In the genomic region with DNA sequence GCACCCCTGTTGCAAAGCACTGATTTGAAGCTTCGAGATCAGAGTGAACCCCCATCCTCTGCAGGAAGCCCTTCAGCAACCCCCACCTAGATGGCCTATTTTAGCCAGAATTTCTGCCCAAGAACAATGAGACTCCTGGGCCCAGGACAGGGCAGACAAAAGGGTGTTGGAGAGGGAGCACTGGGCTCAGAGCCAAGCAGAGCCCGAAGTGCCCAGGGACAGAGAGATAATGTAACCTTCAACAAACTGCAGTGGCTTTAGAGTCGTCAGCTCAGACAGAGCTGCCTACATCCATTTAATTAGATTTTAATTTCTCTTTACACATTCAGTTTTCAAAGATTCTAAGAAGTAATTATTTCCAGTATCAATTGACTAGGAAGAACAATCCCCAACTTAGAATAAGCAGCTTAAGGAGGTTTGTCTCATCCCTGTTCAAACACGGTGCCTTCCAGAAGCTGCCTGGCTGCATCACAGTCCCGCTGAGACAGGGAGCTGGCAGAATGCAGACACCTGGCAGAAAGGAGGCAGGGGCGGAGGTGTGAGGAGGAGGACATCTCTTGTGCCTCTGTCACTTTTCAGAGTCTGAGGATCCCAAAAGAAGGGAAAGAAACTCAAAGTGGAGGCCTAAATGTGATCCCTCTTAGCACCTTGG, we compare ENCODE assay signal across 23 cellular contexts.
A peak's percentile ranks its signal among the peaks of the same experiment; 100 is the strongest.
DNase-seq lines count a peak whose midpoint lies in the region; TF ChIP-seq lines count a peak whose summit lies in the region.
"Had no signal": no experiment of that assay in that cellular context is flagged by ENCODE, and none has a peak within 500 bp of the region (broad histone marks: within the 10 kb centered on the region; RNA-seq: fewer than 3 reads in every experiment).

No MANE protein-coding gene starts in this region.

- WGBS in neuronal stem cell (ENCODE audit: extremely low coverage in 2 of 2, insufficient read length in 2 of 2, insufficient replicate concordance in 1 of 2), 2 donors = no CpG with 5 or more reads among the region's 6 CpGs

- no peak overlapping the region for H3K4me2 ChIP-seq in neuronal stem cell (ENCODE audit: insufficient read depth, low read length, poor library complexity, severe bottlenecking)
- H3K4me2 ChIP-seq: KMS-11, PC-9 had no signal

- no peak overlapping the region for H2BK12ac ChIP-seq in neuronal stem cell (ENCODE audit: low read length)

- no peak overlapping the region for H3K23ac ChIP-seq in neuronal stem cell (ENCODE audit: low read depth, low read length, poor library complexity)

- H3K27me3 ChIP-seq in neuronal stem cell (ENCODE audit: control insufficient read depth in 3 of 3, insufficient read depth in 3 of 3, low read depth in 1 of 3, low read length in 3 of 3) = no peaks in the 10 kb centered on the region
- H3K27me3 ChIP-seq: SJSA1 had no signal

- no peaks in the 10 kb centered on the region for H3K79me1 ChIP-seq in neuronal stem cell (ENCODE audit: low read depth, low read length)

- peaks cover 0 to 9% of the 10 kb centered on the region in 2 donors for H3K4me1 ChIP-seq in neuronal stem cell (ENCODE audit: control insufficient read depth in 2 of 2, insufficient read depth in 1 of 2, low read depth in 1 of 2, low read length in 2 of 2)
- H3K4me1 ChIP-seq: BE2C, Caco-2, SJSA1 had no signal

- POLR2A ChIA-PET in HEK293T (lab: Yijun Ruan, JAX) = no interaction called here

- no peak overlapping the region for H3K4me3 ChIP-seq in neuronal stem cell (ENCODE audit: low read length in 2 of 2)
- H3K4me3 ChIP-seq: PC-9, SJSA1 had no signal

- peak overlapping the region; percentile 48 for H3K18ac ChIP-seq in neuronal stem cell (ENCODE audit: low read length)

- H3K14ac ChIP-seq in neuronal stem cell (ENCODE audit: low read length) = no peak overlapping the region

- H3K36me3 ChIP-seq in neuronal stem cell (replicated peaks in 1 of 2; ENCODE audit: control insufficient read depth in 2 of 2, insufficient read depth in 2 of 2, low read length in 2 of 2) = no peaks in the 10 kb centered on the region
- H3K36me3 ChIP-seq: BE2C, SJSA1 had no signal

- no peak overlapping the region for H4K8ac ChIP-seq in neuronal stem cell (ENCODE audit: low read depth, low read length)

- H4K91ac ChIP-seq in neuronal stem cell (ENCODE audit: low read depth, low read length, poor library complexity) = no peak overlapping the region

- H3K9me3 ChIP-seq in neuronal stem cell (replicated peaks in 1 of 2; ENCODE audit: control insufficient read depth in 2 of 2, insufficient read depth in 1 of 2, low read depth in 1 of 2, low read length in 2 of 2) = no peaks in the 10 kb centered on the region
- H3K9me3 ChIP-seq: BE2C, Caco-2, SJSA1 had no signal

- H2BK15ac ChIP-seq in neuronal stem cell (ENCODE audit: low read length) = no peak overlapping the region

- DNase-seq in NCI-H82 (lab: John Stamatoyannopoulos, UW) (peak; percentile 29), NCI-H82 treated with DMSO at 0.1 percent for 48 hours (lab: John Stamatoyannopoulos, UW; ENCODE audit: unreplicated experiment) (no peak), NCI-H345 (lab: John Stamatoyannopoulos, UW) (peak; percentile 54), head of caudate nucleus (peak; percentile 21 to 93 (median 70)), neuronal stem cell (ENCODE audit: low spot score) (no peak), NCI-H1417 (lab: John Stamatoyannopoulos, UW) (no peak), HEK293T (ENCODE audit: extremely low spot score) (no peak), erythroblast (lab: John Stamatoyannopoulos, UW) (no peak)
- DNase-seq: BE2C; Caco-2; CD4-positive, CD25-positive, alpha-beta regulatory T cell; DMS53; HFFc6; MV-4-11; NCI-H1436; NCI-H1930; NCI-H2171; NCI-H446 treated with DMSO at 0.1 percent for 48 hours; NCI-H748 treated with DMSO at 0.1 percent for 48 hours; PC-9 had no signal

- no peak overlapping the region for H3K4ac ChIP-seq in neuronal stem cell (ENCODE audit: low read length)

- no peak overlapping the region for H2BK120ac ChIP-seq in neuronal stem cell (ENCODE audit: low read depth, low read length)

- H2AFZ ChIP-seq in neuronal stem cell (ENCODE audit: low read length) = no peak overlapping the region
- H2AFZ ChIP-seq: PC-9 had no signal

- no peak overlapping the region for H2AK5ac ChIP-seq in neuronal stem cell (ENCODE audit: low read depth, low read length)

- CTCF ChIA-PET in HEK293T (lab: Yijun Ruan, JAX) = no interaction called here

- intact Hi-C loops in head of caudate nucleus (cut with DNase I) = no loop called here

- no peak for TF ChIP-seq POLR2A in erythroblast (IDR thresholded peaks at IDR 0.05; ENCODE audit: low read length)

- no peak overlapping the region for H3K27ac ChIP-seq in neuronal stem cell (replicated peaks; ENCODE audit: low read length)
- H3K27ac ChIP-seq: 22Rv1, KMS-11, PC-9, SJSA1 had no signal

- no peak overlapping the region for H2BK5ac ChIP-seq in neuronal stem cell (ENCODE audit: low read length)

- H3K9ac ChIP-seq in neuronal stem cell (ENCODE audit: low read depth, low read length, poor library complexity) = no peak overlapping the region
- H3K9ac ChIP-seq: KMS-11 had no signal

TF ChIP-seq in HEK293T, 16 proteins besides CTCF, POLR2A, EP300 and RAD21:
- TF ChIP-seq SUZ12 (IDR thresholded peaks at IDR 0.05) (no peak), FOXA1 (IDR thresholded peaks at IDR 0.05) (no peak), ELF4 (IDR thresholded peaks at IDR 0.05) (no peak), SP1 (IDR thresholded peaks at IDR 0.05) (no peak), LEF1 (IDR thresholded peaks at IDR 0.05; ENCODE audit: borderline replicate concordance) (no peak), FOXK2 (IDR thresholded peaks at IDR 0.05) (no peak), TARDBP (IDR thresholded peaks at IDR 0.05) (no peak), HDGF (IDR thresholded peaks at IDR 0.05; ENCODE audit: borderline replicate concordance) (no peak), BHLHE40 (IDR thresholded peaks at IDR 0.05; ENCODE audit: borderline replicate concordance) (no peak), NFRKB (IDR thresholded peaks at IDR 0.05) (no peak), ARNT (IDR thresholded peaks at IDR 0.05) (no peak), ZNF384 (IDR thresholded peaks at IDR 0.05) (no peak), L3MBTL2 (conservative IDR thresholded peaks at IDR 0.05) (no peak), CTBP1 (IDR thresholded peaks at IDR 0.05; ENCODE audit: borderline replicate concordance) (no peak), FOXM1 (IDR thresholded peaks at IDR 0.05; ENCODE audit: borderline replicate concordance) (no peak)
- TF ChIP-seq, protein P1, sequence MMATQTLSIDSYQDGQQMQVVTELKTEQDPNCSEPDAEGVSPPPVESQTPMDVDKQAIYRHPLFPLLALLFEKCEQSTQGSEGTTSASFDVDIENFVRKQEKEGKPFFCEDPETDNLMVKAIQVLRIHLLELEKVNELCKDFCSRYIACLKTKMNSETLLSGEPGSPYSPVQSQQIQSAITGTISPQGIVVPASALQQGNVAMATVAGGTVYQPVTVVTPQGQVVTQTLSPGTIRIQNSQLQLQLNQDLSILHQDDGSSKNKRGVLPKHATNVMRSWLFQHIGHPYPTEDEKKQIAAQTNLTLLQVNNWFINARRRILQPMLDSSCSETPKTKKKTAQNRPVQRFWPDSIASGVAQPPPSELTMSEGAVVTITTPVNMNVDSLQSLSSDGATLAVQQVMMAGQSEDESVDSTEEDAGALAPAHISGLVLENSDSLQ (IDR thresholded peaks at IDR 0.05) = no peak

Comparison
In these comparisons a context has a peak if more than half of its experiments do, and no peak if none do; other contexts are left out.
1. DNase-seq: peak in NCI-H82 (single experiment), NCI-H345 (single experiment) and head of caudate nucleus (42 of 42); none in NCI-H82 treated with DMSO at 0.1 percent for 48 hours (single experiment), neuronal stem cell (single experiment), NCI-H1417 (0 of 3), HEK293T (single experiment) and erythroblast (0 of 2).